26 cellular contexts compared by ENCODE assay signal in genomic region chr7:106369816-106370215, GRCh38.
DNase-seq lines count a peak whose midpoint lies in the region; ATAC-seq and TF ChIP-seq lines count a peak whose summit lies in the region.
"Had no signal": no experiment of that assay in that cellular context is flagged by ENCODE, and none has a peak within 500 bp of the region (broad histone marks: within the 10 kb centered on the region; RNA-seq: fewer than 3 reads in every experiment).

No MANE protein-coding gene starts in this region.

- H2BK120ac ChIP-seq in mesenchymal stem cell (ENCODE audit: low read depth, low read length): no peak overlapping the region

- no peak overlapping the region for H2BK15ac ChIP-seq in mesenchymal stem cell (ENCODE audit: low read depth, poor library complexity, severe bottlenecking)

- peaks cover 0 to 4% of the 10 kb centered on the region in 2 donors for H3K27me3 Mint-ChIP-seq in natural killer cell (ENCODE audit: low read depth in 2 of 2)
- H3K27me3 Mint-ChIP-seq: CD8-positive, alpha-beta memory T cell; IgD-negative memory B cell had no signal

- in situ Hi-C loops in astrocyte of the spinal cord (cut with HindIII; ENCODE audit: low sequenced_read_pairs): no loop called here
- in situ Hi-C loops in HAP-1 (cut with MboI; ENCODE audit: low sequenced_read_pairs): no loop called here

- no peaks in the 10 kb centered on the region for H3K79me1 ChIP-seq in mesenchymal stem cell (replicated peaks; ENCODE audit: low read length, poor library complexity, severe bottlenecking)

- peak overlapping the region; percentile 12; the same call in 1 of the 2 replicates for H3K27ac ChIP-seq in ACC112 (ENCODE audit: low read depth, low read length)
- no peak overlapping the region for H3K27ac ChIP-seq in mesenchymal stem cell (ENCODE audit: low read length, poor library complexity, severe bottlenecking)
- H3K27ac ChIP-seq: C4-2B, HL-60, KMS-11, SJCRH30 had no signal

- H3K36me3 ChIP-seq in ACC112 (ENCODE audit: insufficient read depth, low read length) (no peaks in the 10 kb centered on the region), mesenchymal stem cell (ENCODE audit: control insufficient read depth in 1 of 2, insufficient read depth in 2 of 2, low read depth in 1 of 2, low read length in 2 of 2) (no peaks in the 10 kb centered on the region), HAP-1 (replicated peaks) (no peaks in the 10 kb centered on the region)
- H3K36me3 ChIP-seq: SJCRH30 had no signal

- intact Hi-C loops in natural killer cell (cut with micrococcal nuclease): no loop called here

- DNase-seq in LHCN-M2 (ENCODE audit: low read depth) (peak; percentile 28), astrocyte of the spinal cord (ENCODE audit: low read depth, low spot score) (peak; percentile 16), mesenchymal stem cell (no peak), natural killer cell (no peak), HAP-1 (ENCODE audit: low spot score in 2 of 2) (no peak), CD1c-positive myeloid dendritic cell (ENCODE audit: extremely low spot score) (no peak)
- DNase-seq: CD8-positive, alpha-beta memory T cell; DMS 273 treated with DMSO at 0.1 percent for 48 hours; DMS79; GDM1; NCI-H1092; NCI-H1417 treated with DMSO at 0.1 percent for 48 hours; NCI-H1694 treated with DMSO at 0.1 percent for 48 hours; NCI-H2081; NCI-H2171; NCI-H524; NCI-H748 treated with DMSO at 0.1 percent for 48 hours had no signal

- ATAC-seq in natural killer cell: no peak
- ATAC-seq in GM21381 (IDR thresholded peaks at IDR 0.05; ENCODE audit: unreplicated experiment): no peak
- ATAC-seq: Right ventricle myocardium inferior had no signal

- H2AFZ ChIP-seq in ACC112 (ENCODE audit: low read length, unreplicated experiment) (no peak overlapping the region), mesenchymal stem cell (ENCODE audit: low read depth, low read length) (no peak overlapping the region)

- H3K9me3 Mint-ChIP-seq in natural killer cell: no peaks in the 10 kb centered on the region
- H3K9me3 Mint-ChIP-seq: CD8-positive, alpha-beta memory T cell; IgD-negative memory B cell had no signal

- H3K27me3 ChIP-seq in ACC112 (ENCODE audit: insufficient read depth, low read length): no peaks in the 10 kb centered on the region
- no peaks in the 10 kb centered on the region for H3K27me3 ChIP-seq in mesenchymal stem cell (ENCODE audit: control insufficient read depth in 1 of 2, insufficient read depth in 1 of 2, low read length in 2 of 2)
- H3K27me3 ChIP-seq in HAP-1 (ENCODE audit: low read depth): no peaks in the 10 kb centered on the region

- H3K4me2 ChIP-seq in mesenchymal stem cell (ENCODE audit: low read length, poor library complexity, severe bottlenecking): no peak overlapping the region
- H3K4me2 ChIP-seq: KMS-11 had no signal

- no peaks in the 10 kb centered on the region for H3K9me3 ChIP-seq in mesenchymal stem cell (ENCODE audit: control insufficient read depth, low read length)
- no peaks in the 10 kb centered on the region for H3K9me3 ChIP-seq in HAP-1
- H3K9me3 ChIP-seq: SJCRH30 had no signal

- H3K27ac Mint-ChIP-seq in natural killer cell: no peak overlapping the region
- H3K27ac Mint-ChIP-seq: B cell; CD8-positive, alpha-beta memory T cell; IgD-negative memory B cell had no signal

- H2BK5ac ChIP-seq in mesenchymal stem cell (ENCODE audit: low read depth, low read length, poor library complexity, severe bottlenecking): no peak overlapping the region

- no peak overlapping the region for H3K4me3 Mint-ChIP-seq in natural killer cell
- H3K4me3 Mint-ChIP-seq: B cell; CD8-positive, alpha-beta memory T cell; IgD-negative memory B cell had no signal

- H3K4me1 Mint-ChIP-seq in natural killer cell: no peaks in the 10 kb centered on the region
- H3K4me1 Mint-ChIP-seq: B cell; CD8-positive, alpha-beta memory T cell; IgD-negative memory B cell had no signal

- H3K18ac ChIP-seq in mesenchymal stem cell (ENCODE audit: low read depth in 1 of 2, low read length in 2 of 2): no peak overlapping the region

- H4K8ac ChIP-seq in mesenchymal stem cell (ENCODE audit: low read length): no peak overlapping the region

- H3K4me1 ChIP-seq in ACC112 (ENCODE audit: control insufficient read depth, insufficient read depth, low read length, unreplicated experiment) (peaks cover 17% of the 10 kb centered on the region), mesenchymal stem cell (ENCODE audit: control insufficient read depth, insufficient read depth, low read depth, low read length) (peaks cover 1% of the 10 kb centered on the region), HAP-1 (no peaks in the 10 kb centered on the region)
- H3K4me1 ChIP-seq: SJCRH30 had no signal

- no peak overlapping the region for H2BK12ac ChIP-seq in mesenchymal stem cell (ENCODE audit: low read length in 2 of 2)

- H3K36me3 Mint-ChIP-seq in natural killer cell: no peaks in the 10 kb centered on the region
- H3K36me3 Mint-ChIP-seq: CD8-positive, alpha-beta memory T cell; IgD-negative memory B cell had no signal

- no peak for TF ChIP-seq CTCF in astrocyte of the spinal cord (IDR thresholded peaks at IDR 0.05; ENCODE audit: low read depth, low read length)
- TF ChIP-seq CTCF in natural killer cell (IDR thresholded peaks at IDR 0.05): no peak

- H3K9ac ChIP-seq in mesenchymal stem cell (ENCODE audit: low read length): peak overlapping the region; percentile 70
- H3K9ac ChIP-seq: KMS-11 had no signal

- H4K91ac ChIP-seq in mesenchymal stem cell (ENCODE audit: low read length): no peak overlapping the region

- no peak overlapping the region for H3K23ac ChIP-seq in mesenchymal stem cell (ENCODE audit: low read length in 2 of 2)

- no peak overlapping the region for H3K14ac ChIP-seq in mesenchymal stem cell (ENCODE audit: low read length in 2 of 2)

- H3K79me2 ChIP-seq in ACC112 (ENCODE audit: control insufficient read depth, insufficient read depth, low read length, unreplicated experiment): no peaks in the 10 kb centered on the region

- no peak overlapping the region for H2AK5ac ChIP-seq in mesenchymal stem cell (ENCODE audit: low read length, severe bottlenecking)

- H3K4ac ChIP-seq in mesenchymal stem cell (ENCODE audit: low read depth in 1 of 2, low read length in 2 of 2): no peak overlapping the region

- H3K4me3 ChIP-seq in ACC112 (ENCODE audit: low read depth, low read length) (no peak overlapping the region), astrocyte of the spinal cord (ENCODE audit: low read depth, low read length) (no peak overlapping the region), mesenchymal stem cell (ENCODE audit: insufficient read depth in 1 of 2, low read depth in 1 of 2, low read length in 2 of 2) (no peak overlapping the region), HAP-1 (no peak overlapping the region)
- H3K4me3 ChIP-seq: SJCRH30 had no signal

- 84% methylated on average over 2 of the region's 2 CpGs for WGBS in mesenchymal stem cell

Comparison
In these comparisons a context has a peak if more than half of its experiments do, and no peak if none do; other contexts are left out.
1. DNase-seq: peak in LHCN-M2 (single experiment) and astrocyte of the spinal cord (single experiment); none in mesenchymal stem cell (single experiment), natural killer cell (single experiment), HAP-1 (0 of 2) and CD1c-positive myeloid dendritic cell (single experiment).